15 cellular contexts compared by ENCODE assay signal in the genomic region with DNA sequence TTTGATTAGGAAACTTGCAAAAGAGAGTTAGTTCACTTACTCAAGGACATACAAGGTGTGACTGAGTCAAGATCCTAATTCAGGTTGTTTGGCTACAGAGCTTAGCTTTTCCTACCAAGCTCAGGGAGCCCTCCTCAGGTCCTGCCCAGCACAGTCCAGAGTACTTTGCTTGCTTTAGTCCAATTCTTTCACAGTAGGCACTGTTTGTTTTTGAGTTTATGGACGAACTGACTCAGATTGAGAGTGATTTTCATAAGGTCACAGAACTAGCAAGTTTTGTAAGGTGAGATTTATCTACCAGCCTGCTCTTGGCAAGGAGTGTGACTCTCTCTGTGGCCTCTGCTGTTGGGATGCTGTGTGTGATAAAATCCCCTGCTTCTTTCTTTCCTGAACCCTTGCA.
DNase-seq lines count a peak whose midpoint lies in the region; ATAC-seq and TF ChIP-seq lines count a peak whose summit lies in the region.
"Had no signal": no experiment of that assay in that cellular context is flagged by ENCODE, and none has a peak within 500 bp of the region (broad histone marks: within the 10 kb centered on the region; RNA-seq: fewer than 3 reads in every experiment).

No MANE protein-coding gene starts in this region.

- TF ChIP-seq CTCF in epithelial cell of esophagus (IDR thresholded peaks at IDR 0.05; ENCODE audit: insufficient read depth, low read depth, low read length, missing control alignments) (no peak), mucosa of descending colon (IDR thresholded peaks at IDR 0.05) (no peak)

- intact Hi-C loops in mucosa of descending colon (cut with DNase I, micrococcal nuclease): no loop called here

- no peak overlapping the region for H4K91ac ChIP-seq in neuronal stem cell (ENCODE audit: low read depth, low read length, poor library complexity)

- in situ Hi-C loops in Caki2 (cut with HindIII; ENCODE audit: low pct_unique_long_range_greater_than_20kb, low sequenced_read_pairs): no loop called here

- no peak overlapping the region for H3K18ac ChIP-seq in neuronal stem cell (ENCODE audit: low read length)

- peak; percentile 20 for DNase-seq in Caki2 (ENCODE audit: low read depth)
- DNase-seq in NCI-H69 (lab: John Stamatoyannopoulos, UW): peak; percentile 38
- peak; percentile 28 for DNase-seq in epithelial cell of esophagus (ENCODE audit: low read depth)
- no peak for DNase-seq in neuronal stem cell (ENCODE audit: low spot score)
- no peak for DNase-seq in activated CD8-positive, alpha-beta memory T cell treated with anti-CD3 and anti-CD28 coated beads, Interleukin-2, amount 50 U/mL, for 48 hours
- no peak for DNase-seq in putamen (ENCODE audit: low spot score)
- no peak for DNase-seq in mucosa of descending colon
- DNase-seq: GDM1, KG1, NCI-H1417, NCI-H446 had no signal

- ATAC-seq in HG02970 (IDR thresholded peaks at IDR 0.05; ENCODE audit: low FRiP score, unreplicated experiment) (no peak), mucosa of descending colon (no peak)
- ATAC-seq: activated naive CD4-positive, alpha-beta T cell treated with anti-CD3 and anti-CD28 coated beads, Interleukin-2, amount 50 U/mL, for 72 hours had no signal

- no peaks in the 10 kb centered on the region for H3K79me1 ChIP-seq in neuronal stem cell (ENCODE audit: low read depth, low read length)

- no peak overlapping the region for H2AK5ac ChIP-seq in neuronal stem cell (ENCODE audit: low read depth, low read length)

- no peak overlapping the region for H2AFZ ChIP-seq in neuronal stem cell (ENCODE audit: low read length)

- H3K27ac ChIP-seq in neuronal stem cell (replicated peaks; ENCODE audit: low read length): peak overlapping the region; percentile 83
- H3K27ac ChIP-seq: HL-60, SJSA1 had no signal

- H3K4me2 ChIP-seq in neuronal stem cell (ENCODE audit: insufficient read depth, low read length, poor library complexity, severe bottlenecking): no peak overlapping the region

- no peak overlapping the region for H2BK120ac ChIP-seq in neuronal stem cell (ENCODE audit: low read depth, low read length)

- no CpG with 5 or more reads among the region's 1 CpG for WGBS in neuronal stem cell (ENCODE audit: extremely low coverage in 2 of 2, insufficient read length in 2 of 2, insufficient replicate concordance in 1 of 2), 2 donors

- H3K36me3 ChIP-seq in neuronal stem cell (replicated peaks in 1 of 2; ENCODE audit: control insufficient read depth in 2 of 2, insufficient read depth in 2 of 2, low read length in 2 of 2): no peaks in the 10 kb centered on the region
- H3K36me3 ChIP-seq in mucosa of descending colon (ENCODE audit: low read depth): no peaks in the 10 kb centered on the region
- H3K36me3 ChIP-seq: SJSA1 had no signal

- no peaks in the 10 kb centered on the region for H3K27me3 ChIP-seq in neuronal stem cell (ENCODE audit: control insufficient read depth in 3 of 3, insufficient read depth in 3 of 3, low read depth in 1 of 3, low read length in 3 of 3)
- H3K27me3 ChIP-seq: SJSA1 had no signal

- no peak overlapping the region for H4K8ac ChIP-seq in neuronal stem cell (ENCODE audit: low read depth, low read length)

- no peak overlapping the region for H3K9ac ChIP-seq in neuronal stem cell (ENCODE audit: low read depth, low read length, poor library complexity)

- H2BK15ac ChIP-seq in neuronal stem cell (ENCODE audit: low read length): no peak overlapping the region

- H3K9me3 ChIP-seq in neuronal stem cell (replicated peaks in 1 of 2; ENCODE audit: control insufficient read depth in 2 of 2, insufficient read depth in 1 of 2, low read depth in 1 of 2, low read length in 2 of 2) (peaks cover 3% of the 10 kb centered on the region in 2 donors), mucosa of descending colon (no peaks in the 10 kb centered on the region)
- H3K9me3 ChIP-seq: SJSA1 had no signal

- no peak overlapping the region for H3K14ac ChIP-seq in neuronal stem cell (ENCODE audit: low read length)

- no peak overlapping the region for H2BK5ac ChIP-seq in neuronal stem cell (ENCODE audit: low read length)

- peaks cover 9 to 14% of the 10 kb centered on the region in 2 donors for H3K4me1 ChIP-seq in neuronal stem cell (ENCODE audit: control insufficient read depth in 2 of 2, insufficient read depth in 1 of 2, low read depth in 1 of 2, low read length in 2 of 2)
- no peaks in the 10 kb centered on the region for H3K4me1 ChIP-seq in mucosa of descending colon (ENCODE audit: low read depth)
- H3K4me1 ChIP-seq: SJSA1 had no signal

- no peak overlapping the region for H3K23ac ChIP-seq in neuronal stem cell (ENCODE audit: low read depth, low read length, poor library complexity)

- H3K4me3 ChIP-seq in epithelial cell of esophagus (ENCODE audit: low read length): no peak overlapping the region
- H3K4me3 ChIP-seq in neuronal stem cell (ENCODE audit: low read length in 2 of 2): no peak overlapping the region
- H3K4me3 ChIP-seq in mucosa of descending colon: no peak overlapping the region
- H3K4me3 ChIP-seq: SJSA1 had no signal

- H2BK12ac ChIP-seq in neuronal stem cell (ENCODE audit: low read length): no peak overlapping the region

- no peak overlapping the region for H3K4ac ChIP-seq in neuronal stem cell (ENCODE audit: low read length)

Comparison
In these comparisons a context has a peak if more than half of its experiments do, and no peak if none do; other contexts are left out.
1. DNase-seq: peak in Caki2 (single experiment), NCI-H69 (single experiment) and epithelial cell of esophagus (single experiment); none in neuronal stem cell (single experiment), activated CD8-positive, alpha-beta memory T cell treated with anti-CD3 and anti-CD28 coated beads, Interleukin-2, amount 50 U/mL, for 48 hours (single experiment), putamen (single experiment) and mucosa of descending colon (0 of 3).